Comparison of ENCODE assay signal across 10 cellular contexts in genomic region chr17:7218774-7219173, GRCh38. TPM values are rescaled to one million over a fixed set of nuclear protein-coding genes. Genes with fewer than 3 reads are reported as not detected.
DNase-seq lines count a peak whose midpoint lies in the region; ATAC-seq, FAIRE-seq and TF ChIP-seq lines count a peak whose summit lies in the region.
"Had no signal": no experiment of that assay in that cellular context is flagged by ENCODE, and none has a peak within 500 bp of the region (broad histone marks: within the 10 kb centered on the region; RNA-seq: fewer than 3 reads in every experiment).

No MANE protein-coding gene starts in this region.

- DNase-seq in A549 (ENCODE audit: low read depth in 1 of 2, low spot score in 1 of 2) = no peak
- DNase-seq in HFFc6 = no peak
- DNase-seq in central memory CD8-positive, alpha-beta T cell (ENCODE audit: low spot score in 2 of 2) = no peak
- DNase-seq in naive thymus-derived CD4-positive, alpha-beta T cell = no peak
- no peak for DNase-seq in upper lobe of left lung
- no peak for DNase-seq in GM10266 (ENCODE audit: extremely low spot score)
- DNase-seq: DMS79, NCI-H1436 had no signal

- ATAC-seq in A549 = no peak
- ATAC-seq in central memory CD8-positive, alpha-beta T cell (replicated peaks; ENCODE audit: extremely low read depth, poor library complexity, severe bottlenecking) = no peak
- ATAC-seq in naive thymus-derived CD4-positive, alpha-beta T cell = no peak
- no peak for ATAC-seq in upper lobe of left lung (ENCODE audit: low FRiP score in 2 of 2)
- ATAC-seq in HG02759 (IDR thresholded peaks at IDR 0.05; ENCODE audit: unreplicated experiment) = no peak
- ATAC-seq in HG02798 (IDR thresholded peaks at IDR 0.05; ENCODE audit: poor library complexity, unreplicated experiment) = no peak

- H3K4me3 ChIP-seq in A549 (no peak overlapping the region), upper lobe of left lung (no peak overlapping the region)
- peak overlapping the region; percentile 73 for H3K4me3 ChIP-seq in naive thymus-derived CD4-positive, alpha-beta T cell (ENCODE audit: low read length)

- no peak for TF ChIP-seq RAD21 in A549 (conservative IDR thresholded peaks at IDR 0.05 in 1 of 2, IDR thresholded peaks at IDR 0.05 in 1 of 2)

- CTCF ChIA-PET in A549 (lab: Yijun Ruan, JAX) = interaction anchor here (1.0 to 10.0 kb wide), 9 partner anchors 16 to 173 kb away, joined by 3 to 169 read pairs (median 6); partner anchors contain the start of genes DVL2, GABARAP, PHF23 and SLC2A4
- CTCF ChIA-PET in naive thymus-derived CD4-positive, alpha-beta T cell (lab: Charles Lee) = interaction anchor here (1.1 to 2.7 kb wide), 3 partner anchors 13 to 78 kb away, joined by 3 to 22 read pairs (median 6); partner anchors contain the start of gene DVL2

- peaks cover 82% of the 10 kb centered on the region for H3K4me1 Mint-ChIP-seq in HFFc6 (ENCODE audit: low read depth)
- H3K4me1 Mint-ChIP-seq in central memory CD8-positive, alpha-beta T cell = peaks cover 57% of the 10 kb centered on the region
- H3K4me1 Mint-ChIP-seq in naive thymus-derived CD4-positive, alpha-beta T cell = peaks cover 38 to 71% (median 67%) of the 10 kb centered on the region in 7 donors

- intact Hi-C loops in naive thymus-derived CD4-positive, alpha-beta T cell (cut with micrococcal nuclease) = loop anchor here (1.0 to 10.0 kb wide), 7 partner anchors 14 to 626 kb away; partner anchors contain the start of genes C17orf100 (in 1 of the 2), DVL2 (in 1 of the 2), ELP5 (in 1 of the 2) and KDM6B (in 1 of the 2)

- peaks cover 22% of the 10 kb centered on the region for H3K36me3 Mint-ChIP-seq in HFFc6 (ENCODE audit: low read depth)
- H3K36me3 Mint-ChIP-seq in central memory CD8-positive, alpha-beta T cell (ENCODE audit: insufficient read depth) = peaks cover 19% of the 10 kb centered on the region
- peaks cover 0 to 11% (median under 1%) of the 10 kb centered on the region in 5 donors for H3K36me3 Mint-ChIP-seq in naive thymus-derived CD4-positive, alpha-beta T cell

- TF ChIP-seq CTCF in A549 (IDR thresholded peaks at IDR 0.05) (no peak), HFFc6 (IDR thresholded peaks at IDR 0.05) (no peak), upper lobe of left lung (IDR thresholded peaks at IDR 0.05) (no peak), GM10266 (IDR thresholded peaks at IDR 0.05; ENCODE audit: control insufficient read depth, insufficient read depth, low read depth, missing control alignments) (no peak)

- H3K27me3 ChIP-seq in naive thymus-derived CD4-positive, alpha-beta T cell (ENCODE audit: control insufficient read depth in 2 of 2, insufficient read depth in 2 of 2, low read length in 2 of 2) = no peaks in the 10 kb centered on the region
- H3K27me3 ChIP-seq in upper lobe of left lung = no peaks in the 10 kb centered on the region

- peak overlapping the region; percentile 92 for H3K27ac Mint-ChIP-seq in HFFc6
- peak overlapping the region; percentile 95 for H3K27ac Mint-ChIP-seq in central memory CD8-positive, alpha-beta T cell (ENCODE audit: low read depth)
- H3K27ac Mint-ChIP-seq in naive thymus-derived CD4-positive, alpha-beta T cell = peak overlapping the region; percentile 81 to 98 (median 96)

- no peak for TF ChIP-seq POLR2A in A549 (IDR thresholded peaks at IDR 0.05; ENCODE audit: low read length)
- no peak for TF ChIP-seq POLR2A in upper lobe of left lung (IDR thresholded peaks at IDR 0.05)

- H3K36me3 ChIP-seq in naive thymus-derived CD4-positive, alpha-beta T cell (ENCODE audit: control insufficient read depth in 2 of 3, insufficient read depth in 3 of 3, low read length in 3 of 3) = peaks cover 0 to 23% (median under 1%) of the 10 kb centered on the region in 3 experiments
- H3K36me3 ChIP-seq in upper lobe of left lung = peaks cover 3 to 29% (median 24%) of the 10 kb centered on the region in 4 donors

- no peak for TF ChIP-seq EP300 in A549 (IDR thresholded peaks at IDR 0.05)
- no peak for TF ChIP-seq EP300 in upper lobe of left lung (IDR thresholded peaks at IDR 0.05)

- H3K4me1 ChIP-seq in A549 = peaks cover 52% of the 10 kb centered on the region
- peaks cover 33 to 52% of the 10 kb centered on the region in 2 donors for H3K4me1 ChIP-seq in naive thymus-derived CD4-positive, alpha-beta T cell (ENCODE audit: control insufficient read depth in 2 of 2, insufficient read depth in 2 of 2, low read length in 2 of 2)
- peaks cover 55 to 79% (median 65%) of the 10 kb centered on the region in 4 donors for H3K4me1 ChIP-seq in upper lobe of left lung

- WGBS in A549 (ENCODE audit: missing lambda C conversion rate) = 87% methylated on average over 5 of the region's 5 CpGs
- WGBS in upper lobe of left lung, 2 donors = 71 to 91% methylated on average over 5 of the region's 5 CpGs

- H3K9me3 ChIP-seq in A549 (no peaks in the 10 kb centered on the region), upper lobe of left lung (no peaks in the 10 kb centered on the region)
- H3K9me3 ChIP-seq in naive thymus-derived CD4-positive, alpha-beta T cell (ENCODE audit: control insufficient read depth in 2 of 3, low read length in 3 of 3) = no peaks in the 10 kb centered on the region

- H3K27ac ChIP-seq in A549 (peak overlapping the region; percentile 88 to 98; a peak in 5 of 6 replicates), upper lobe of left lung (peak overlapping the region in 2 of 4 donors; percentile 99 to 100)
- H3K27ac ChIP-seq in naive thymus-derived CD4-positive, alpha-beta T cell (ENCODE audit: low read depth, low read length) = peak overlapping the region; percentile 75

- peak overlapping the region; percentile 86 for H3K4me2 ChIP-seq in A549

- H3K9me3 Mint-ChIP-seq in HFFc6 = no peaks in the 10 kb centered on the region
- no peaks in the 10 kb centered on the region for H3K9me3 Mint-ChIP-seq in central memory CD8-positive, alpha-beta T cell
- H3K9me3 Mint-ChIP-seq in naive thymus-derived CD4-positive, alpha-beta T cell = peaks cover 0 to 6% (median 0%) of the 10 kb centered on the region in 11 donors

- no peak for FAIRE-seq in A549 (lab: Jason Lieb, UNC)

- peak overlapping the region; percentile 92 for H3K4me3 Mint-ChIP-seq in HFFc6
- peak overlapping the region; percentile 98 for H3K4me3 Mint-ChIP-seq in central memory CD8-positive, alpha-beta T cell
- H3K4me3 Mint-ChIP-seq in naive thymus-derived CD4-positive, alpha-beta T cell = peak overlapping the region; percentile 88 to 95 (median 91)

- POLR2A ChIA-PET in A549 (lab: Yijun Ruan, JAX) = interaction anchor here (0.8 to 2.7 kb wide), 3 partner anchors 18 to 45 kb away, joined by 4 to 63 read pairs (median 4); partner anchors contain the start of genes DVL2, GABARAP and PHF23
- POLR2A ChIA-PET in naive thymus-derived CD4-positive, alpha-beta T cell (lab: Charles Lee) = interaction anchor here (0.6 to 13.7 kb wide), 8 partner anchors 10 to 638 kb away, joined by 3 to 265 read pairs (median 4); partner anchors contain the start of genes CTDNEP1, DVL2, ELP5 and GABARAP

- H3K27me3 Mint-ChIP-seq in HFFc6 (ENCODE audit: insufficient read depth) = peaks cover 33% of the 10 kb centered on the region
- H3K27me3 Mint-ChIP-seq in central memory CD8-positive, alpha-beta T cell = peaks cover 4% of the 10 kb centered on the region
- no peaks in the 10 kb centered on the region for H3K27me3 Mint-ChIP-seq in naive thymus-derived CD4-positive, alpha-beta T cell

RNA-seq across cellular contexts. Expression of gene DLG4, which starts 0.9 kb away (rescaled TPM):
- polyA plus RNA-seq in A549 (2011; rRNA removed) (8.3 and 9.2 TPM in 2 replicates), A549 (2017; fragmentation: RNase III; extraction: RNeasy Plus Mini Kit Qiagen cat#74134 plus additional on column Dnase treatment) (16.1 to 22.6 TPM (median 21.3 TPM) in 3 replicates)
- 10.9 and 12.1 TPM in 2 replicates for polyA plus RNA-seq in A549 (2012; cell fraction: cytosol; rRNA removed)
- polyA plus RNA-seq in A549 (2012; cell fraction: nucleus; rRNA removed) = 29.1 and 29.3 TPM in 2 replicates
- polyA minus RNA-seq in A549 (2011; rRNA and poly(A)+ RNA removed) = 10.5 and 12.4 TPM in 2 replicates
- 10 to 100 TPM; 27.8 to 34.3 (median 28.1) TPM for total RNA-seq in HFFc6 (2021; fragmentation: NEBNext Ultra II Directional; extraction: Animal tissue kit (Norgen Biotek cat#: 25700))
- total RNA-seq in naive thymus-derived CD4-positive, alpha-beta T cell = 10 to 100 TPM; 10.9 to 25.4 (median 16.5) TPM
- under 1 TPM; 0.26 to 0.83 TPM for polyA plus RNA-seq in naive thymus-derived CD4-positive, alpha-beta T cell
- 10 to 100 TPM; 10.5 to 32.5 (median 19.4) TPM for total RNA-seq in upper lobe of left lung

RNA-seq across cellular contexts. Expression of gene ACADVL, which starts 1.0 kb away (rescaled TPM):
- polyA plus RNA-seq in A549 (2011; rRNA removed) = 238 and 288 TPM in 2 replicates
- 382 and 426 TPM in 2 replicates for polyA plus RNA-seq in A549 (2012; cell fraction: cytosol; rRNA removed)
- polyA plus RNA-seq in A549 (2012; cell fraction: nucleus; rRNA removed) = 3,030 and 3,491 TPM in 2 replicates
- polyA plus RNA-seq in A549 (2017; fragmentation: RNase III; extraction: RNeasy Plus Mini Kit Qiagen cat#74134 plus additional on column Dnase treatment) = 392 to 429 TPM (median 425 TPM) in 3 replicates
- polyA minus RNA-seq in A549 (2011; rRNA and poly(A)+ RNA removed) = 239 and 248 TPM in 2 replicates
- 100 to 1,000 TPM; 378 to 463 (median 405) TPM for total RNA-seq in HFFc6 (2021; fragmentation: NEBNext Ultra II Directional; extraction: Animal tissue kit (Norgen Biotek cat#: 25700))
- 100 to 1,000 TPM; 287 to 390 (median 339) TPM for total RNA-seq in naive thymus-derived CD4-positive, alpha-beta T cell
- 10 to 100 TPM; 75.3 to 88.4 TPM for polyA plus RNA-seq in naive thymus-derived CD4-positive, alpha-beta T cell
- 1,000 to 10,000 TPM in 2 of 6 donors, 100 to 1,000 TPM in 4; 377 to 1,449 (median 553) TPM for total RNA-seq in upper lobe of left lung

RNA-seq across cellular contexts. Expression of gene DVL2, which starts 15.5 kb away (rescaled TPM):
- polyA plus RNA-seq in A549 (2011; rRNA removed) (5.7 and 9.6 TPM in 2 replicates), A549 (2017; fragmentation: RNase III; extraction: RNeasy Plus Mini Kit Qiagen cat#74134 plus additional on column Dnase treatment) (30.7 to 40.4 TPM (median 37.7 TPM) in 3 replicates)
- polyA plus RNA-seq in A549 (2012; cell fraction: cytosol; rRNA removed) = 6.5 and 9.2 TPM in 2 replicates
- 13.8 and 22.3 TPM in 2 replicates for polyA plus RNA-seq in A549 (2012; cell fraction: nucleus; rRNA removed)
- polyA minus RNA-seq in A549 (2011; rRNA and poly(A)+ RNA removed) = 27.8 and 36.3 TPM in 2 replicates
- total RNA-seq in HFFc6 (2021; fragmentation: NEBNext Ultra II Directional; extraction: Animal tissue kit (Norgen Biotek cat#: 25700)) = 10 to 100 TPM; 24.9 to 29.1 (median 27.0) TPM
- total RNA-seq in naive thymus-derived CD4-positive, alpha-beta T cell = 10 to 100 TPM; 51.2 to 91.5 (median 52.3) TPM
- 10 to 100 TPM; 15.1 to 31.1 TPM for polyA plus RNA-seq in naive thymus-derived CD4-positive, alpha-beta T cell
- total RNA-seq in upper lobe of left lung = 10 to 100 TPM; 40.4 to 70.2 (median 42.4) TPM

RNA-seq across cellular contexts. Expression of gene PHF23, which starts 20.5 kb away (rescaled TPM):
- 52.1 and 61.2 TPM in 2 replicates for polyA plus RNA-seq in A549 (2011; rRNA removed)
- 43.2 and 48.2 TPM in 2 replicates for polyA plus RNA-seq in A549 (2012; cell fraction: cytosol; rRNA removed)
- polyA plus RNA-seq in A549 (2012; cell fraction: nucleus; rRNA removed) = 28.6 and 32.6 TPM in 2 replicates
- 70.9 to 80.2 TPM (median 79.1 TPM) in 3 replicates for polyA plus RNA-seq in A549 (2017; fragmentation: RNase III; extraction: RNeasy Plus Mini Kit Qiagen cat#74134 plus additional on column Dnase treatment)
- 66.5 and 74.4 TPM in 2 replicates for polyA minus RNA-seq in A549 (2011; rRNA and poly(A)+ RNA removed)
- 10 to 100 TPM; 57.0 to 75.0 (median 68.2) TPM for total RNA-seq in HFFc6 (2021; fragmentation: NEBNext Ultra II Directional; extraction: Animal tissue kit (Norgen Biotek cat#: 25700))
- total RNA-seq in naive thymus-derived CD4-positive, alpha-beta T cell = 10 to 100 TPM; 12.3 to 58.7 (median 55.2) TPM
- polyA plus RNA-seq in naive thymus-derived CD4-positive, alpha-beta T cell = 10 to 100 TPM; 16.0 to 41.3 TPM
- 10 to 100 TPM; 25.4 to 54.5 (median 31.2) TPM for total RNA-seq in upper lobe of left lung

RNA-seq across cellular contexts. Expression of gene GABARAP, which starts 23.5 kb away (rescaled TPM):
- polyA plus RNA-seq in A549 (2011; rRNA removed) = 399 and 502 TPM in 2 replicates
- polyA plus RNA-seq in A549 (2012; cell fraction: cytosol; rRNA removed) = 329 and 360 TPM in 2 replicates
- polyA plus RNA-seq in A549 (2012; cell fraction: nucleus; rRNA removed) = 93.2 and 184 TPM in 2 replicates
- 431 to 510 TPM (median 504 TPM) in 3 replicates for polyA plus RNA-seq in A549 (2017; fragmentation: RNase III; extraction: RNeasy Plus Mini Kit Qiagen cat#74134 plus additional on column Dnase treatment)
- polyA minus RNA-seq in A549 (2011; rRNA and poly(A)+ RNA removed) = 305 and 331 TPM in 2 replicates
- 100 to 1,000 TPM; 399 to 470 (median 426) TPM for total RNA-seq in HFFc6 (2021; fragmentation: NEBNext Ultra II Directional; extraction: Animal tissue kit (Norgen Biotek cat#: 25700))
- total RNA-seq in naive thymus-derived CD4-positive, alpha-beta T cell = 100 to 1,000 TPM; 214 to 427 (median 286) TPM
- 100 to 1,000 TPM; 656 to 950 TPM for polyA plus RNA-seq in naive thymus-derived CD4-positive, alpha-beta T cell
- total RNA-seq in upper lobe of left lung = 100 to 1,000 TPM; 381 to 631 (median 601) TPM
